11 cellular contexts compared by ENCODE assay signal in the genomic region with DNA sequence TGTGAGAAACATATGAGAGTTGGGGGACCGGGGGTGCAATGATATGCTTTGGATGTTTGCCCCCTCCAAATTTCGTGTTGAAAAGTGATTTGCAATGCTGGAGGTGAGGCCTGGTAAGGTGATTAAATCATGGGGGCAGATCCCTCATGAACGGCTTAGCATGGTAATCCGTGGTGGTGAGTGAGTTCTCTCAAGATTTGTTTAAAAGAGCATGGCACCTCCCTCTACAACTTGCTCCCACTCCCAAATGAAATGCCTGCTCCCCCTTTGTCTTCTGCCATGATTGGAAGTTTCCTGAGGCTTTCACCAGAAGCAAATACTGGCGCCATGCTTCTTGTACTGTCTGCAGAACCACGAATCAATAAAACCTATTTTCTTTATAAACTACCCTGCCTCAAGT. TPM values are rescaled to one million over a fixed set of nuclear protein-coding genes. Genes with fewer than 3 reads are reported as not detected.
DNase-seq lines count a peak whose midpoint lies in the region; ATAC-seq and TF ChIP-seq lines count a peak whose summit lies in the region.
"Had no signal": no experiment of that assay in that cellular context is flagged by ENCODE, and none has a peak within 500 bp of the region (broad histone marks: within the 10 kb centered on the region; RNA-seq: fewer than 3 reads in every experiment).

No MANE protein-coding gene starts in this region.

- H3K27ac Mint-ChIP-seq in activated naive CD4-positive, alpha-beta T cell treated with anti-CD3 and anti-CD28 coated beads, Interleukin-2, amount 50 U/mL, for 24 hours, result peak overlapping the region; percentile 47
- H3K27ac Mint-ChIP-seq in stimulated activated effector memory CD8-positive, alpha-beta T cell treated with anti-CD3 and anti-CD28 coated beads, Interleukin-12 subunit alpha, Interleukin-12 subunit beta, amount 100 ng/mL, for 72 hours, result no peak overlapping the region

- peaks cover 12% of the 10 kb centered on the region for H3K9me3 ChIP-seq in OCI-LY7 (ENCODE audit: low read length)
- H3K9me3 ChIP-seq: mucosa of descending colon had no signal

- no peaks in the 10 kb centered on the region for H3K27me3 Mint-ChIP-seq in activated naive CD4-positive, alpha-beta T cell treated with anti-CD3 and anti-CD28 coated beads, Interleukin-2, amount 50 U/mL, for 24 hours

- peak overlapping the region; percentile 91 for H3K27ac ChIP-seq in OCI-LY7 (ENCODE audit: low read depth, low read length, poor library complexity, severe bottlenecking)
- H3K27ac ChIP-seq in epithelial cell of prostate, result peak overlapping the region; percentile 75

- peaks cover 72% of the 10 kb centered on the region for H3K79me2 ChIP-seq in OCI-LY7 (ENCODE audit: insufficient read depth, low read depth, low read length)

- no TSS peak for BruUV-seq in OCI-LY7 (replicated peaks; lab: Mats Ljungman, UMichigan)

- H3K4me3 ChIP-seq in OCI-LY7 (ENCODE audit: low read depth, low read length, poor library complexity, severe bottlenecking), result peak overlapping the region; percentile 90
- H3K4me3 ChIP-seq: mucosa of descending colon had no signal

- TF ChIP-seq CTCF in OCI-LY7 (conservative IDR thresholded peaks at IDR 0.05; ENCODE audit: low read length), result no peak

- DNase-seq in activated naive CD4-positive, alpha-beta T cell treated with Interleukin-2 at 50 U/mL for 16 hours, result no peak
- no peak for DNase-seq in OCI-LY7 (ENCODE audit: low spot score)
- no peak for DNase-seq in epithelial cell of prostate (ENCODE audit: low read depth, low spot score)
- DNase-seq in stimulated activated effector memory CD8-positive, alpha-beta T cell treated with anti-CD3 and anti-CD28 coated beads, Interleukin-12 subunit alpha, Interleukin-12 subunit beta, amount 100 ng/mL, for 72 hours (ENCODE audit: low spot score in 2 of 2), result no peak
- no peak for DNase-seq in T1000 (lab: John Stamatoyannopoulos, UW)
- no peak for DNase-seq in AG20443 (ENCODE audit: low spot score)
- DNase-seq: activated CD8-positive, alpha-beta memory T cell treated with anti-CD3 and anti-CD28 coated beads, Interleukin-2, amount 50 U/mL, for 4 hours; DMS153; mucosa of descending colon had no signal

- H3K4me1 Mint-ChIP-seq in activated naive CD4-positive, alpha-beta T cell treated with anti-CD3 and anti-CD28 coated beads, Interleukin-2, amount 50 U/mL, for 24 hours, result peaks cover 62% of the 10 kb centered on the region
- peaks cover 53% of the 10 kb centered on the region for H3K4me1 Mint-ChIP-seq in stimulated activated effector memory CD8-positive, alpha-beta T cell treated with anti-CD3 and anti-CD28 coated beads, Interleukin-12 subunit alpha, Interleukin-12 subunit beta, amount 100 ng/mL, for 72 hours

- H3K9me2 ChIP-seq in OCI-LY7 (ENCODE audit: insufficient read depth, low read length), result no peaks in the 10 kb centered on the region

- CTCF ChIA-PET in OCI-LY7 (lab: Charles Lee; ENCODE audit: unreplicated experiment), result no interaction called here

- peak overlapping the region; percentile 96 for H3K4me2 ChIP-seq in OCI-LY7 (ENCODE audit: low read length)

- peaks cover 81% of the 10 kb centered on the region for H3K36me3 ChIP-seq in OCI-LY7 (ENCODE audit: insufficient read depth, low read length)

- no peak overlapping the region for H2AFZ ChIP-seq in OCI-LY7 (ENCODE audit: low read length)

- POLR2A ChIA-PET in OCI-LY7 (lab: Charles Lee), result interaction anchor here (0.7 kb wide), 1 partner anchor 135 kb away, joined by 3 read pairs; no protein-coding TSS in a partner anchor

- ATAC-seq in stimulated activated effector memory CD8-positive, alpha-beta T cell treated with anti-CD3 and anti-CD28 coated beads, Interleukin-12 subunit alpha, Interleukin-12 subunit beta, amount 100 ng/mL, for 72 hours, result no peak
- ATAC-seq in HG03097 (IDR thresholded peaks at IDR 0.05; ENCODE audit: low FRiP score, unreplicated experiment), result no peak
- ATAC-seq: mucosa of descending colon had no signal

- intact Hi-C loops in OCI-LY7 (cut with micrococcal nuclease; ENCODE audit: unreplicated experiment), result loop anchor here (2.0 kb wide), 1 partner anchor 131 kb away; no protein-coding TSS in a partner anchor

- peaks cover 15% of the 10 kb centered on the region for H3K36me3 Mint-ChIP-seq in activated naive CD4-positive, alpha-beta T cell treated with anti-CD3 and anti-CD28 coated beads, Interleukin-2, amount 50 U/mL, for 24 hours
- peaks cover 87% of the 10 kb centered on the region for H3K36me3 Mint-ChIP-seq in stimulated activated effector memory CD8-positive, alpha-beta T cell treated with anti-CD3 and anti-CD28 coated beads, Interleukin-12 subunit alpha, Interleukin-12 subunit beta, amount 100 ng/mL, for 72 hours

- peaks cover 43% of the 10 kb centered on the region for H4K20me1 ChIP-seq in OCI-LY7 (ENCODE audit: insufficient read depth, low read length)

- peaks cover 41% of the 10 kb centered on the region for H3K4me1 ChIP-seq in OCI-LY7 (ENCODE audit: insufficient read depth, low read length, poor library complexity, severe bottlenecking)

- peak overlapping the region; percentile 94 for H3K4me3 Mint-ChIP-seq in activated naive CD4-positive, alpha-beta T cell treated with anti-CD3 and anti-CD28 coated beads, Interleukin-2, amount 50 U/mL, for 24 hours
- peak overlapping the region; percentile 93 for H3K4me3 Mint-ChIP-seq in stimulated activated effector memory CD8-positive, alpha-beta T cell treated with anti-CD3 and anti-CD28 coated beads, Interleukin-12 subunit alpha, Interleukin-12 subunit beta, amount 100 ng/mL, for 72 hours

- H3K9me3 Mint-ChIP-seq in activated naive CD4-positive, alpha-beta T cell treated with anti-CD3 and anti-CD28 coated beads, Interleukin-2, amount 50 U/mL, for 24 hours, result no peaks in the 10 kb centered on the region
- no peaks in the 10 kb centered on the region for H3K9me3 Mint-ChIP-seq in stimulated activated effector memory CD8-positive, alpha-beta T cell treated with anti-CD3 and anti-CD28 coated beads, Interleukin-12 subunit alpha, Interleukin-12 subunit beta, amount 100 ng/mL, for 72 hours

RNA-seq across cellular contexts. Expression of gene DEK, which starts 2.5 kb away (rescaled TPM):
- total RNA-seq in OCI-LY7 (2014; rRNA removed; shearing (Covaris generic)), result 235 and 462 TPM in 2 replicates
- total RNA-seq in OCI-LY7 (2022), result 267 and 309 TPM in 2 replicates
